Comparison of ENCODE assay signal across 28 cellular contexts in genomic region chr16:31397701-31398100, GRCh38. TPM values are rescaled to one million over a fixed set of nuclear protein-coding genes. Genes with fewer than 3 reads are reported as not detected.
"Had no signal": no experiment of that assay in that cellular context is flagged by ENCODE, and none has a peak within 500 bp of the region (broad histone marks: within the 10 kb centered on the region; RNA-seq: fewer than 3 reads in every experiment).

No MANE protein-coding gene starts in this region.

- DNase-seq: activated CD4-positive, alpha-beta T cell treated with anti-CD3 and anti-CD28 coated beads for 36 hours; activated CD4-positive, CD25-positive, alpha-beta regulatory T cell; activated CD8-positive, alpha-beta memory T cell treated with anti-CD3 and anti-CD28 coated beads, Interleukin-2, amount 10 ng/mL, durations not matched to agents 7 days and 5 days; activated effector memory CD4-positive, alpha-beta T cell treated with Interleukin-2 at 50 U/mL for 16 hours; activated naive CD4-positive, alpha-beta T cell; activated T-cell treated with anti-CD3 and anti-CD28 coated beads, Interleukin-2, amount 50 U/mL, for 24 hours; caudate nucleus; MG63; MV-4-11; NCI-H1092 treated with DMSO at 0.1 percent for 48 hours; NCI-H1417 treated with DMSO at 0.1 percent for 48 hours; NCI-H1694; NCI-H2029; NCI-H2107; NCI-H2171 treated with DMSO at 0.1 percent for 48 hours; NCI-H345; NCI-H510A; NCI-H526 treated with DMSO at 0.1 percent for 48 hours; NCI-H82; OCI-M1; Peyer's patch; SIG-M5; T-helper 1 cell had no signal

- H3K4me3 ChIP-seq: breast epithelium, MG63, Peyer's patch had no signal

- ATAC-seq: activated CD4-positive, alpha-beta T cell treated with anti-CD3 and anti-CD28 coated beads for 36 hours; activated CD8-positive, alpha-beta memory T cell treated with anti-CD3 and anti-CD28 coated beads, Interleukin-2, amount 10 ng/mL, durations not matched to agents 7 days and 5 days had no signal

- H3K9me3 ChIP-seq: Peyer's patch had no signal

- H3K36me3 ChIP-seq: breast epithelium, Peyer's patch had no signal

- H3K27ac ChIP-seq: breast epithelium, Peyer's patch, VCaP had no signal

- H3K27me3 ChIP-seq: breast epithelium, Peyer's patch had no signal

- H3K4me1 ChIP-seq: breast epithelium, Peyer's patch had no signal

RNA-seq across cellular contexts. Expression of gene ITGAD, which starts 4.6 kb away (rescaled TPM):
- total RNA-seq: activated CD4-positive, alpha-beta T cell treated with anti-CD3 and anti-CD28 coated beads for 36 hours; activated T-helper 1 cell treated with anti-CD3 and anti-CD28 coated beads, Interleukin-12 subunit alpha, Interleukin-12 subunit beta, Interleukin-2, Interleukin-4 antibody, amounts not matched to agents 30 ng/mL and 10 ng/mL and 1 ng/mL, durations not matched to agents 14 hours and 24 hours and 36 hours; cerebellum had no signal

RNA-seq across cellular contexts. Expression of gene COX6A2, which starts 30.5 kb away (rescaled TPM):
- total RNA-seq: activated CD4-positive, alpha-beta T cell treated with anti-CD3 and anti-CD28 coated beads for 36 hours; activated CD8-positive, alpha-beta memory T cell treated with anti-CD3 and anti-CD28 coated beads, Interleukin-2, amount 10 ng/mL, durations not matched to agents 7 days and 5 days; activated T-helper 1 cell treated with anti-CD3 and anti-CD28 coated beads, Interleukin-12 subunit alpha, Interleukin-12 subunit beta, Interleukin-2, Interleukin-4 antibody, amounts not matched to agents 30 ng/mL and 10 ng/mL and 1 ng/mL, durations not matched to agents 14 hours and 24 hours and 36 hours; breast epithelium; cerebellum; Peyer's patch; T-helper 2 cell treated with Interferon-gamma antibody and Interleukin-4, amounts not matched to agents 100 ng/mL and 5 ng/mL, for 36 hours had no signal
